In the genomic region with DNA sequence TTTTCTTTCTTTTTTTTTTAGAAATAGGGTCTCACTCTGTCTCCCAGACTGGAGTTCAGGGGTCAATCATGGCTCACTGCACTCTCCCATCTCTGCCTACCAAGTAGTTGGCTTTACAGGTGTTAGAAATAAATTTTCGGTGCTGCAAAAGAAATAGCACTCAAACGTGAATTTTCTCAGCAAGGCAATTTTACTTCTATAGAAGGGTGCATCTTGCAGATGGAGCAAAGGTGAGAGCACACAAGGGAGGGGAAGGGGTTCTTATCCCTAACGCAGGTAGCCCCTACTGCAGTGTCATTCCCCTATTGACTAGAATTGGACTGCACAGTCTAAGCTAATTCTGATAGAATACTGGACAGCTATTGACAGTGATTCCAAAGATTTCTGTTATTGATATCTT, we compare ENCODE assay signal across 30 cellular contexts. TPM values are rescaled to one million over a fixed set of nuclear protein-coding genes. Genes with fewer than 3 reads are reported as not detected.
"Had no signal": no experiment of that assay in that cellular context is flagged by ENCODE, and none has a peak within 500 bp of the region (broad histone marks: within the 10 kb centered on the region; RNA-seq: fewer than 3 reads in every experiment).

No MANE protein-coding gene starts in this region.

- FAIRE-seq: pancreas, small intestine had no signal

- H3K27ac ChIP-seq: neutrophil, pancreas, prostate gland, right lobe of liver, spleen, stomach, testis, transverse colon, upper lobe of right lung had no signal

- H3K36me3 ChIP-seq: neutrophil, pancreas, prostate gland, right atrium auricular region, right lobe of liver, sigmoid colon, spleen, stomach, suprapubic skin, tibial artery, transverse colon, upper lobe of right lung, uterus had no signal

- H3K4me1 ChIP-seq: pancreas, prostate gland, right lobe of liver, sigmoid colon, transverse colon, uterus had no signal

- H3K27me3 ChIP-seq: pancreas, right atrium auricular region, sigmoid colon, suprapubic skin, testis, tibial artery, transverse colon, upper lobe of right lung, uterus had no signal

- H3K4me3 Mint-ChIP-seq: naive thymus-derived CD4-positive, alpha-beta T cell; natural killer cell; nephron progenitor cell; neural crest cell; stimulated activated effector memory CD8-positive, alpha-beta T cell treated with anti-CD3 and anti-CD28 coated beads, Interleukin-12 subunit alpha, Interleukin-12 subunit beta, amount 100 ng/mL, for 72 hours; stimulated activated naive B cell treated with anti-CD40 and anti-IgM and Interleukin-4, amounts not matched to agents 10 μg/mL and 1 μg/mL and 100 μg/mL, for 72 hours; stimulated activated naive CD8-positive, alpha-beta T cell treated with anti-CD3 and anti-CD28 coated beads, Interleukin-15, Interleukin-2, amounts not matched to agents 100 ng/mL and 50 ng/mL, for 24 hours; type B pancreatic cell had no signal

- H3K9me3 Mint-ChIP-seq: natural killer cell; nephron progenitor cell; stimulated activated effector memory CD8-positive, alpha-beta T cell treated with anti-CD3 and anti-CD28 coated beads, Interleukin-12 subunit alpha, Interleukin-12 subunit beta, amount 100 ng/mL, for 72 hours; type B pancreatic cell had no signal

- H3K27ac Mint-ChIP-seq: natural killer cell; nephron progenitor cell; stimulated activated effector memory CD8-positive, alpha-beta T cell treated with anti-CD3 and anti-CD28 coated beads, Interleukin-12 subunit alpha, Interleukin-12 subunit beta, amount 100 ng/mL, for 72 hours; stimulated activated naive B cell treated with anti-CD40 and anti-IgM and Interleukin-4, amounts not matched to agents 10 μg/mL and 1 μg/mL and 100 μg/mL, for 72 hours; stimulated activated naive CD8-positive, alpha-beta T cell treated with anti-CD3 and anti-CD28 coated beads, Interleukin-15, Interleukin-2, amounts not matched to agents 100 ng/mL and 50 ng/mL, for 24 hours; type B pancreatic cell had no signal

- ATAC-seq: naive thymus-derived CD4-positive, alpha-beta T cell; natural killer cell; pancreas; right lobe of liver; stimulated activated effector memory CD8-positive, alpha-beta T cell treated with anti-CD3 and anti-CD28 coated beads, Interleukin-12 subunit alpha, Interleukin-12 subunit beta, amount 100 ng/mL, for 72 hours; stimulated activated naive B cell treated with anti-CD40 and anti-IgM and Interleukin-4, amounts not matched to agents 10 μg/mL and 1 μg/mL and 100 μg/mL, for 72 hours; upper lobe of right lung had no signal

- DNase-seq: naive thymus-derived CD4-positive, alpha-beta T cell; natural killer cell; nephron progenitor cell; nucleus accumbens; pancreas; retina; sigmoid colon; small intestine; spleen; stimulated activated CD4-positive, alpha-beta T cell treated with anti-CD3 and anti-CD28 coated beads, Interleukin-12 subunit alpha, Interleukin-12 subunit beta, amount 100 ng/mL, for 4 hours; stimulated activated CD4-positive, alpha-beta T cell treated with anti-CD3 and anti-CD28 coated beads, Interleukin-1b, Interleukin-23, amount 100 ng/mL, for 48 hours; stimulated activated CD4-positive, alpha-beta T cell treated with anti-CD3 and anti-CD28 coated beads, Interleukin-4, amount 100 ng/mL, for 24 hours; stimulated activated naive B cell treated with anti-CD40 and anti-IgM and Interleukin-4, amounts not matched to agents 10 μg/mL and 1 μg/mL and 100 μg/mL, for 72 hours; stimulated activated naive CD4-positive, alpha-beta T cell treated with Interleukin-2 at 50 U/mL for 16 hours; stomach; substantia nigra; testis; tibial artery; transverse colon; upper lobe of right lung had no signal

- H3K4me3 ChIP-seq: pancreas, prostate gland, right atrium auricular region, right lobe of liver, sigmoid colon, spleen, stomach, suprapubic skin, testis, tibial artery, transverse colon, upper lobe of right lung, uterus had no signal

- H3K36me3 Mint-ChIP-seq: natural killer cell; stimulated activated naive B cell treated with anti-CD40 and anti-IgM and Interleukin-4, amounts not matched to agents 10 μg/mL and 1 μg/mL and 100 μg/mL, for 72 hours; type B pancreatic cell had no signal

- H3K9me3 ChIP-seq: neutrophil, pancreas, prostate gland, right lobe of liver, suprapubic skin, testis, tibial artery, transverse colon, upper lobe of right lung, uterus had no signal

RNA-seq across cellular contexts. Expression of a gene that starts 6.8 kb away (rescaled TPM):
- polyA plus RNA-seq: naive thymus-derived CD4-positive, alpha-beta T cell had no signal
